Comparison of ENCODE assay signal across 14 cellular contexts in the genomic region with DNA sequence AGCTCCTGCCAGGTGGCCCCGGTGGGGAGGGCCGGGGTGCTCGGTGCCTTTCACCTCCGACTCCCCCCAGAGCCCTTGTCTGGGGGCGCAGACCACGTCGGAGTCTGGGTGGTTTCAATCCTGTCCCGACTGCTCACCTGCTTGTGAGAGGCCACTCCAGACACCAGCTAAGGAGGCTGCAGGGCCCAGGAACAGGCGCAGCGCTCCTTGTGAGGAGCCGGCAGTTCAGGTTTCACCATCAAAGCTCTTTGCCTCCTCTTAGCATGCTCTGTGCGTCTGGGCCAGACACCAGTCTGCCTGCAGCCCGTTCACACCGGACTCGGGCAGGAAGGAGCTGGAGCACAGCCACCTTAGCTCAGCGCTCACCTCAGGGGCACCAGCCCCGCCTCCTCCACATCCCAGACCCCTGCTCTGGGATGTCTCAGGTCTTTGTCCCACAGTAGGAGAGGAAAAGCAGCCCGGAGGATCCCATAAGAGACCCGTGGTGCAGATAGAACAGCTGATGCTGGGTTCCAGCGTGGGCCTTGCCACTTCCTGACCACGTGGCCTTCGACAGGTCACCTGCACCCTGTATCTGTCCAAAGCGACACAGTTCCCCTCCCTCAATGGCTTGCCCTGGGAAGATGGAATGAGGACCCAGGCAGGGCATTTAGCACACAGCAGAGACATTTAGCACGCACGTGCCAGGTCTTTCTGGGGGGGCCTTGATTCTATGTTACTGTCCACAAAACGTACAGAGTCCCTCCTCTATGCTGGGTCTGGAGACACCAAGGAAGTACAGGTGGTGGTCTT.
"Had no signal": no experiment of that assay in that cellular context is flagged by ENCODE, and none has a peak within 500 bp of the region (broad histone marks: within the 10 kb centered on the region; RNA-seq: fewer than 3 reads in every experiment).

No MANE protein-coding gene starts in this region.

- H3K4me3 ChIP-seq: transverse colon had no signal

- ATAC-seq: activated CD8-positive, alpha-beta T cell treated with anti-CD3 and anti-CD28 coated beads, Interleukin-2, amount 10 ng/mL, durations not matched to agents 7 days and 5 days; activated T-cell treated with anti-CD3 and anti-CD28 coated beads, Interleukin-2, amount 50 U/mL, for 72 hours; foreskin keratinocyte; naive thymus-derived CD8-positive, alpha-beta T cell had no signal

- H3K27me3 ChIP-seq: foreskin keratinocyte, neutrophil had no signal

- H3K27ac ChIP-seq: foreskin keratinocyte, neutrophil, transverse colon had no signal

- H3K9me3 ChIP-seq: neutrophil, transverse colon had no signal

- H3K36me3 ChIP-seq: transverse colon had no signal

- H3K4me1 ChIP-seq: foreskin keratinocyte, transverse colon had no signal

- DNase-seq: activated CD4-positive, alpha-beta T cell treated with anti-CD3 and anti-CD28 coated beads for 4 hours; activated CD8-positive, alpha-beta T cell treated with anti-CD3 and anti-CD28 coated beads, Interleukin-2, amount 10 ng/mL, durations not matched to agents 7 days and 5 days; activated naive CD8-positive, alpha-beta T cell treated with anti-CD3 and anti-CD28 coated beads, Interleukin-2, amount 10 ng/mL, durations not matched to agents 7 days and 5 days; activated T-cell treated with anti-CD3 and anti-CD28 coated beads, Interleukin-2, amount 50 U/mL, for 72 hours; cortex of kidney; effector CD8-positive, alpha-beta T cell; foreskin keratinocyte; mammary epithelial cell; retina; stimulated activated CD4-positive, alpha-beta T cell treated with anti-CD3 and anti-CD28 coated beads, Interleukin-4, amount 100 ng/mL, for 24 hours; stimulated activated naive CD4-positive, alpha-beta T cell; transverse colon had no signal
